ENCODE assay signal across 29 cellular contexts in genomic region chr9:12652973-12653372, GRCh38. TPM values are rescaled to one million over a fixed set of nuclear protein-coding genes. Genes with fewer than 3 reads are reported as not detected.
"Had no signal": no experiment of that assay in that cellular context is flagged by ENCODE, and none has a peak within 500 bp of the region (broad histone marks: within the 10 kb centered on the region; RNA-seq: fewer than 3 reads in every experiment).

No MANE protein-coding gene starts in this region.

- H3K27ac ChIP-seq: left ventricle myocardium inferior, neural progenitor cell, neutrophil, ovary, prostate gland, sigmoid colon, spleen, tibial nerve, uterus had no signal

- H3K4me1 ChIP-seq: left ventricle myocardium inferior, neural progenitor cell, prostate gland, sigmoid colon, spleen, tibial nerve, uterus had no signal

- DNase-seq: hypothalamus; immature natural killer cell; kidney; left ventricle myocardium inferior; mesendoderm; naive B cell; natural killer cell; nephron progenitor cell; occipital lobe; ovary; retina; right cardiac atrium; sigmoid colon; small intestine; spleen; stimulated activated CD4-positive, alpha-beta T cell treated with anti-CD3 and anti-CD28 coated beads, Interleukin-2, amount 100 ng/mL, for 48 hours; stimulated activated CD4-positive, alpha-beta T cell treated with anti-CD3 and anti-CD28 coated beads, Interleukin-4, amount 100 ng/mL, for 4 hours; stimulated activated CD8-positive, alpha-beta memory T cell treated with anti-CD3 and anti-CD28 coated beads, Interleukin-4, amount 100 ng/mL, for 48 hours; stimulated activated naive CD4-positive, alpha-beta T cell treated with Interleukin-2 at 50 U/mL for 16 hours; stimulated activated naive CD8-positive, alpha-beta T cell treated with anti-CD3 and anti-CD28 coated beads, Interleukin-15, amount 100 ng/mL, for 72 hours; substantia nigra; uterus had no signal

- H3K36me3 ChIP-seq: left ventricle myocardium inferior, neural progenitor cell, neutrophil, ovary, prostate gland, sigmoid colon, spleen, tibial nerve, uterus had no signal

- H3K27me3 ChIP-seq: neural progenitor cell, neutrophil, ovary, sigmoid colon, spleen, tibial nerve, uterus had no signal

- H3K4me2 ChIP-seq: neural progenitor cell had no signal

- FAIRE-seq: small intestine had no signal

- H3K4me3 ChIP-seq: left ventricle myocardium inferior, lung, neural progenitor cell, ovary, prostate gland, sigmoid colon, spleen, tibial nerve, uterus had no signal

- ATAC-seq: natural killer cell; right cardiac atrium; stimulated activated memory B cell treated with anti-CD40 and anti-IgM and Interleukin-4, amounts not matched to agents 10 μg/mL and 1 μg/mL and 100 μg/mL, for 72 hours; stimulated activated naive CD8-positive, alpha-beta T cell treated with anti-CD3 and anti-CD28 coated beads, Interleukin-15, amount 100 ng/mL, for 72 hours had no signal

- H3K9ac ChIP-seq: neural progenitor cell had no signal

- H3K9me3 ChIP-seq: left ventricle myocardium inferior, neutrophil, ovary, prostate gland, sigmoid colon, uterus had no signal

- H2AFZ ChIP-seq: neural progenitor cell had no signal

RNA-seq across cellular contexts. Expression of gene TYRP1, which starts 40.2 kb away (rescaled TPM):
- total RNA-seq: natural killer cell, ovary, spleen, tibial nerve, ureter had no signal
- polyA plus RNA-seq: immature natural killer cell, spleen had no signal
